10 cellular contexts compared by ENCODE assay signal in the genomic region with DNA sequence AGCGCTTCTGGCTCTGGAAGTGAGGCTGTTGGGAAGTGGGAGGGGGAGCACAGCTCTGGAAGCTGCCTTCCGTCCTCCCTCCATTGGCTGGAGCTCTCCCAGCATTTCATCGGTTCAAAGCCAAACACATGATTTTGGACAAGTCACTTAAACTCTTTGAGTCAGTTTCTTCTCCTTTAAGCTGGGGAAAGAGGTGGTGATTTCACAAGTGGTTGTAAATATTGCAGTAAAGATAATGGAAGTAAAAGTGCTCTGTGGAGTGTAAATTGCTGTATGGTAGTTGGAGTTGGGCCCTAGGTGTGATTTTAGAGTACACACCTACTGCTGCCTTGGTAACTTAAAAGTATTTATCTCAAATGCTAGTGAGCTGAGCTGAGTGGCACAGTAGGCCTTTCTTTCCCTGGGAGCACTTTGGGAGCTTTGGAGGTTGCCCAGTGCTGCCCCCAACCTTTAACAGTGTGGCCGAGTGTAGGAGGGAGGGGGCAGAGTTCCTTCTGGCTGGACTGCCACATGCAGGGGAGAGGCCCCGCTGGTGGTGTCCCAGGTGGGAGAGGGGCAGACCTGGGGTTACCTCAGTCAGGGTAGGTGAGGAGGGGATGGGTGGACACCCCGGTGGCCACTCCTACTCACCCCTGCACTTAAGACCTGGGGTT. TPM values are rescaled to one million over a fixed set of nuclear protein-coding genes. Genes with fewer than 3 reads are reported as not detected.
DNase-seq lines count a peak whose midpoint lies in the region; ATAC-seq, FAIRE-seq and TF ChIP-seq lines count a peak whose summit lies in the region.
"Had no signal": no experiment of that assay in that cellular context is flagged by ENCODE, and none has a peak within 500 bp of the region (broad histone marks: within the 10 kb centered on the region; RNA-seq: fewer than 3 reads in every experiment).

No MANE protein-coding gene starts in this region.

- no peak for TF ChIP-seq POLR2A in gastroesophageal sphincter (IDR thresholded peaks at IDR 0.05)

- intact Hi-C loops in pancreas (cut with DNase I): no loop called here

- no peak for DNase-seq in RWPE2 (ENCODE audit: low spot score)
- DNase-seq in pancreas: no peak
- DNase-seq in stimulated activated CD4-positive, alpha-beta T cell treated with anti-CD3 and anti-CD28 coated beads, Interleukin-1b, Interleukin-23, amount 100 ng/mL, for 48 hours: no peak
- no peak for DNase-seq in NCI-H2081 (lab: John Stamatoyannopoulos, UW)
- DNase-seq: NCI-H446, WERI-Rb-1 had no signal

- peaks cover 92% of the 10 kb centered on the region for H3K79me2 ChIP-seq in ACC112 (ENCODE audit: control insufficient read depth, insufficient read depth, low read length, unreplicated experiment)

- no peaks in the 10 kb centered on the region for H3K27me3 ChIP-seq in ACC112 (ENCODE audit: insufficient read depth, low read length)
- no peaks in the 10 kb centered on the region for H3K27me3 ChIP-seq in RWPE2 (ENCODE audit: insufficient read depth, poor library complexity, severe bottlenecking)
- no peaks in the 10 kb centered on the region for H3K27me3 ChIP-seq in gastroesophageal sphincter
- H3K27me3 ChIP-seq in pancreas: no peaks in the 10 kb centered on the region

- H3K27ac ChIP-seq in ACC112 (ENCODE audit: low read depth, low read length) (peak overlapping the region; percentile 80), RWPE2 (ENCODE audit: poor library complexity, severe bottlenecking) (peak overlapping the region; percentile 21), gastroesophageal sphincter (peak overlapping the region; percentile 17 to 79 (median 70)), pancreas (peak overlapping the region in 1 of 4 donors; percentile 22)
- H3K27ac ChIP-seq: WERI-Rb-1 had no signal

- FAIRE-seq in pancreas (lab: Jason Lieb, UNC): no peak

- WGBS in gastroesophageal sphincter (ENCODE audit: low coverage in 1 of 2), 2 donors: 37 to 53% methylated on average over 2 to 3 of the region's 6 CpGs
- WGBS in pancreas, 2 donors: 61 to 73% methylated on average over 6 of the region's 6 CpGs

- no peak overlapping the region for H3K4me3 ChIP-seq in ACC112 (ENCODE audit: low read depth, low read length)
- H3K4me3 ChIP-seq in RWPE2 (ENCODE audit: severe bottlenecking): no peak overlapping the region
- H3K4me3 ChIP-seq in gastroesophageal sphincter: no peak overlapping the region
- no peak overlapping the region for H3K4me3 ChIP-seq in pancreas

- H3K36me3 ChIP-seq in ACC112 (ENCODE audit: insufficient read depth, low read length) (no peaks in the 10 kb centered on the region), RWPE2 (ENCODE audit: low read depth) (peaks cover 2% of the 10 kb centered on the region), gastroesophageal sphincter (no peaks in the 10 kb centered on the region), pancreas (no peaks in the 10 kb centered on the region)
- H3K36me3 ChIP-seq: WERI-Rb-1 had no signal

- H3K9me3 ChIP-seq in RWPE2 (ENCODE audit: severe bottlenecking) (no peaks in the 10 kb centered on the region), gastroesophageal sphincter (no peaks in the 10 kb centered on the region), pancreas (no peaks in the 10 kb centered on the region)

- TF ChIP-seq EP300 in gastroesophageal sphincter (IDR thresholded peaks at IDR 0.05): no peak

- no peak for TF ChIP-seq CTCF in RWPE2 (IDR thresholded peaks at IDR 0.05; ENCODE audit: poor library complexity, severe bottlenecking)
- TF ChIP-seq CTCF in gastroesophageal sphincter (IDR thresholded peaks at IDR 0.05): no peak
- TF ChIP-seq CTCF in pancreas (IDR thresholded peaks at IDR 0.05): no peak

- ATAC-seq in RWPE2 (ENCODE audit: low read depth) (no peak), gastroesophageal sphincter (peak; percentile 65), pancreas (peak in 3 of 4 donors; percentile 27 to 50 (median 45)), GM21423 (IDR thresholded peaks at IDR 0.05; ENCODE audit: unreplicated experiment) (no peak), HG02763 (IDR thresholded peaks at IDR 0.05; ENCODE audit: unreplicated experiment) (no peak)

- no peak overlapping the region for H2AFZ ChIP-seq in ACC112 (ENCODE audit: low read length, unreplicated experiment)

- H3K4me1 ChIP-seq in ACC112 (ENCODE audit: control insufficient read depth, insufficient read depth, low read length, unreplicated experiment): peaks cover 84% of the 10 kb centered on the region
- peaks cover 15% of the 10 kb centered on the region for H3K4me1 ChIP-seq in RWPE2 (ENCODE audit: insufficient read depth, poor library complexity, severe bottlenecking)
- peaks cover 3 to 89% (median 64%) of the 10 kb centered on the region in 3 donors for H3K4me1 ChIP-seq in gastroesophageal sphincter
- peaks cover 0 to 5% (median 0%) of the 10 kb centered on the region in 3 donors for H3K4me1 ChIP-seq in pancreas

RNA-seq across cellular contexts. Expression of a gene that starts 54.7 kb away (rescaled TPM):
- total RNA-seq in gastroesophageal sphincter (10 to 100 TPM; 18.3 to 31.4 (median 26.2) TPM), pancreas (10 to 100 TPM in 3 of 6 donors, 1 to 10 TPM in 3; 6.5 to 17.7 (median 8.8) TPM)
- 1 to 10 TPM; 5.8 to 6.6 TPM for polyA plus RNA-seq in pancreas

Comparison
In these comparisons a context has a peak if more than half of its experiments do, and no peak if none do; other contexts are left out.
1. ATAC-seq: peak in gastroesophageal sphincter (single experiment) and pancreas (3 of 4); none in RWPE2 (single experiment), GM21423 (single experiment) and HG02763 (single experiment).